In genomic region chr11:130801287-130802146, GRCh38 we compare ENCODE assay signal across 18 cellular contexts.
DNase-seq lines count a peak whose midpoint lies in the region; ATAC-seq, FAIRE-seq and TF ChIP-seq lines count a peak whose summit lies in the region.
"Had no signal": no experiment of that assay in that cellular context is flagged by ENCODE, and none has a peak within 500 bp of the region (broad histone marks: within the 10 kb centered on the region; RNA-seq: fewer than 3 reads in every experiment).

No MANE protein-coding gene starts in this region.

- no peak for ATAC-seq in omental fat pad (ENCODE audit: low FRiP score)
- ATAC-seq in lower lobe of right lung: no peak
- ATAC-seq: activated naive CD4-positive, alpha-beta T cell treated with anti-CD3 and anti-CD28 coated beads, Interleukin-2, amount 50 U/mL, for 72 hours; left ventricle myocardium superior; stimulated activated naive B cell treated with anti-CD40 and anti-IgM and Interleukin-4, amounts not matched to agents 10 μg/mL and 1 μg/mL and 100 μg/mL, for 72 hours had no signal

- peaks cover 7% of the 10 kb centered on the region for H3K9me3 Mint-ChIP-seq in HFFc6
- peaks cover 7% of the 10 kb centered on the region for H3K9me3 Mint-ChIP-seq in astrocyte (ENCODE audit: unreplicated experiment)
- H3K9me3 Mint-ChIP-seq: activated CD4-positive, alpha-beta T cell treated with anti-CD3 and anti-CD28 coated beads, Interleukin-2, amount 10 ng/mL, durations not matched to agents 7 days and 5 days; activated naive CD4-positive, alpha-beta T cell treated with anti-CD3 and anti-CD28 coated beads, Interleukin-2, amount 50 U/mL, for 72 hours had no signal

- H2AFZ ChIP-seq in astrocyte (ENCODE audit: low read depth, low read length): no peak overlapping the region

- peak overlapping the region; percentile 28 for H3K4me2 ChIP-seq in astrocyte (ENCODE audit: low read length)

- H3K9me3 ChIP-seq in astrocyte (ENCODE audit: insufficient read depth, low read depth, low read length): no peaks in the 10 kb centered on the region
- H3K9me3 ChIP-seq in lower lobe of right lung: no peaks in the 10 kb centered on the region

- intact Hi-C loops in lower lobe of right lung (cut with DNase I): no loop called here

- FAIRE-seq in astrocyte (lab: Jason Lieb, UNC): peak; percentile 66
- FAIRE-seq: A204.1, TTC549 had no signal

- no peaks in the 10 kb centered on the region for H3K27me3 ChIP-seq in astrocyte (ENCODE audit: insufficient read depth, low read length)
- no peaks in the 10 kb centered on the region for H3K27me3 ChIP-seq in kidney epithelial cell (ENCODE audit: control insufficient read depth, insufficient read depth, low read length)
- H3K27me3 ChIP-seq in lower lobe of right lung (ENCODE audit: low read depth): no peaks in the 10 kb centered on the region

- H3K4me3 Mint-ChIP-seq in HFFc6: peak overlapping the region; percentile 15; the same call in 1 of the 2 replicates
- H3K4me3 Mint-ChIP-seq in astrocyte (ENCODE audit: unreplicated experiment): no peak overlapping the region
- H3K4me3 Mint-ChIP-seq: activated CD4-positive, alpha-beta T cell treated with anti-CD3 and anti-CD28 coated beads, Interleukin-2, amount 10 ng/mL, durations not matched to agents 7 days and 5 days; stimulated activated naive B cell treated with anti-CD40 and anti-IgM and Interleukin-4, amounts not matched to agents 10 μg/mL and 1 μg/mL and 100 μg/mL, for 72 hours; type B pancreatic cell had no signal

- peak overlapping the region; percentile 71 for H3K27ac ChIP-seq in astrocyte (ENCODE audit: low read depth, low read length)
- H3K27ac ChIP-seq in lower lobe of right lung: no peak overlapping the region
- H3K27ac ChIP-seq: dorsolateral prefrontal cortex had no signal

- H3K4me3 ChIP-seq in astrocyte (ENCODE audit: insufficient read depth, low read depth, low read length) (no peak overlapping the region), kidney epithelial cell (ENCODE audit: low read depth, low read length) (no peak overlapping the region), lower lobe of right lung (no peak overlapping the region)
- H3K4me3 ChIP-seq: dorsolateral prefrontal cortex had no signal

- no peaks in the 10 kb centered on the region for H4K20me1 ChIP-seq in astrocyte (ENCODE audit: insufficient read depth, low read length)

- peak overlapping the region; percentile 36 for H3K9ac ChIP-seq in astrocyte (ENCODE audit: low read length)

- H3K79me2 ChIP-seq in astrocyte (ENCODE audit: insufficient read depth, low read length): no peaks in the 10 kb centered on the region

- TF ChIP-seq CTCF in HFFc6 (IDR thresholded peaks at IDR 0.05): no peak
- TF ChIP-seq CTCF in astrocyte (IDR thresholded peaks at IDR 0.05; ENCODE audit: insufficient read depth, low read depth, low read length): no peak
- no peak for TF ChIP-seq CTCF in kidney epithelial cell (IDR thresholded peaks at IDR 0.05; ENCODE audit: insufficient read depth, low read length, poor library complexity, severe bottlenecking)
- TF ChIP-seq CTCF in omental fat pad (IDR thresholded peaks at IDR 0.05): no peak
- TF ChIP-seq CTCF in lower lobe of right lung (IDR thresholded peaks at IDR 0.05): no peak

- H3K36me3 ChIP-seq in astrocyte (ENCODE audit: insufficient read depth, low read length): no peaks in the 10 kb centered on the region
- H3K36me3 ChIP-seq in kidney epithelial cell (ENCODE audit: control insufficient read depth, insufficient read depth, low read length): no peaks in the 10 kb centered on the region
- H3K36me3 ChIP-seq in lower lobe of right lung: no peaks in the 10 kb centered on the region

- DNase-seq in AG08395 (ENCODE audit: low spot score): peak; percentile 39
- peak; percentile 85 for DNase-seq in HFFc6
- peak; percentile 93 for DNase-seq in astrocyte (ENCODE audit: low read depth)
- DNase-seq in kidney epithelial cell (ENCODE audit: low read depth): peak; percentile 77
- DNase-seq in omental fat pad (ENCODE audit: low spot score): no peak
- DNase-seq in lower lobe of right lung: no peak
- DNase-seq in activated naive CD4-positive, alpha-beta T cell treated with Interleukin-2 at 50 U/mL for 16 hours: no peak
- DNase-seq in anterior cingulate cortex (lab: John Stamatoyannopoulos, UW): no peak
- DNase-seq: activated CD4-positive, alpha-beta T cell treated with anti-CD3 and anti-CD28 coated beads, Interleukin-2, amount 10 ng/mL, durations not matched to agents 7 days and 5 days; dorsolateral prefrontal cortex; HCEC 1CT; left ventricle myocardium superior; posterior cingulate gyrus; stimulated activated naive B cell treated with anti-CD40 and anti-IgM and Interleukin-4, amounts not matched to agents 10 μg/mL and 1 μg/mL and 100 μg/mL, for 72 hours had no signal

- H3K4me1 ChIP-seq in astrocyte (ENCODE audit: insufficient read depth, low read length) (peaks cover 23% of the 10 kb centered on the region), lower lobe of right lung (no peaks in the 10 kb centered on the region)

- H3K27me3 Mint-ChIP-seq in HFFc6 (ENCODE audit: insufficient read depth) (peaks cover under 1% of the 10 kb centered on the region; the same call in 1 of the 2 replicates), astrocyte (ENCODE audit: low read depth, unreplicated experiment) (no peaks in the 10 kb centered on the region)
- H3K27me3 Mint-ChIP-seq: activated CD4-positive, alpha-beta T cell treated with anti-CD3 and anti-CD28 coated beads, Interleukin-2, amount 10 ng/mL, durations not matched to agents 7 days and 5 days had no signal

- H3K27ac Mint-ChIP-seq in HFFc6 (peak overlapping the region; percentile 71), astrocyte (ENCODE audit: unreplicated experiment) (peak overlapping the region; percentile 81)
- H3K27ac Mint-ChIP-seq: activated CD4-positive, alpha-beta T cell treated with anti-CD3 and anti-CD28 coated beads, Interleukin-2, amount 10 ng/mL, durations not matched to agents 7 days and 5 days; activated naive CD4-positive, alpha-beta T cell treated with anti-CD3 and anti-CD28 coated beads, Interleukin-2, amount 50 U/mL, for 72 hours; stimulated activated naive B cell treated with anti-CD40 and anti-IgM and Interleukin-4, amounts not matched to agents 10 μg/mL and 1 μg/mL and 100 μg/mL, for 72 hours; type B pancreatic cell had no signal

- H3K36me3 Mint-ChIP-seq in HFFc6 (ENCODE audit: low read depth) (0 out of 2 replicates have a peak, but pooled peaks cover 9% of the 10 kb centered on the region), astrocyte (ENCODE audit: low read depth, unreplicated experiment) (no peaks in the 10 kb centered on the region)
- H3K36me3 Mint-ChIP-seq: activated naive CD4-positive, alpha-beta T cell treated with anti-CD3 and anti-CD28 coated beads, Interleukin-2, amount 50 U/mL, for 72 hours; stimulated activated naive B cell treated with anti-CD40 and anti-IgM and Interleukin-4, amounts not matched to agents 10 μg/mL and 1 μg/mL and 100 μg/mL, for 72 hours; type B pancreatic cell had no signal

- H3K4me1 Mint-ChIP-seq in HFFc6 (ENCODE audit: low read depth) (peaks cover 53% of the 10 kb centered on the region), astrocyte (ENCODE audit: low read depth, unreplicated experiment) (peaks cover 22% of the 10 kb centered on the region)
- H3K4me1 Mint-ChIP-seq: activated CD4-positive, alpha-beta T cell treated with anti-CD3 and anti-CD28 coated beads, Interleukin-2, amount 10 ng/mL, durations not matched to agents 7 days and 5 days; stimulated activated naive B cell treated with anti-CD40 and anti-IgM and Interleukin-4, amounts not matched to agents 10 μg/mL and 1 μg/mL and 100 μg/mL, for 72 hours had no signal

Comparison
In these comparisons a context has a peak if more than half of its experiments do, and no peak if none do; other contexts are left out.
1. DNase-seq: peak in AG08395 (single experiment), HFFc6 (single experiment), astrocyte (single experiment) and kidney epithelial cell (single experiment); none in omental fat pad (single experiment), lower lobe of right lung (single experiment), activated naive CD4-positive, alpha-beta T cell treated with Interleukin-2 at 50 U/mL for 16 hours (single experiment) and anterior cingulate cortex (0 of 58).